Comparison of ENCODE assay signal across 23 cellular contexts in genomic region chr9:132439153-132439552, GRCh38. TPM values are rescaled to one million over a fixed set of nuclear protein-coding genes. Genes with fewer than 3 reads are reported as not detected.
"Had no signal": no experiment of that assay in that cellular context is flagged by ENCODE, and none has a peak within 500 bp of the region (broad histone marks: within the 10 kb centered on the region; RNA-seq: fewer than 3 reads in every experiment).

No MANE protein-coding gene starts in this region.

- H3K4me3 ChIP-seq: esophagus squamous epithelium, mucosa of descending colon, psoas muscle, right lobe of liver, tibial nerve, upper lobe of right lung had no signal

- FAIRE-seq: colon, keratinocyte had no signal

- H3K36me3 ChIP-seq: esophagus squamous epithelium, neutrophil, right lobe of liver, tibial nerve, upper lobe of right lung had no signal

- H3K27me3 ChIP-seq: right lobe of liver had no signal

- ATAC-seq: left colon; mucosa of descending colon; naive thymus-derived CD8-positive, alpha-beta T cell; psoas muscle; right lobe of liver; stimulated activated memory B cell treated with anti-CD40 and anti-IgM and Interleukin-4, amounts not matched to agents 10 μg/mL and 1 μg/mL and 100 μg/mL, for 72 hours; upper lobe of right lung had no signal

- H3K4me1 ChIP-seq: esophagus squamous epithelium, psoas muscle, right lobe of liver, tibial nerve, upper lobe of right lung had no signal

- DNase-seq: cerebellar nuclear complex; effector CD4-positive, alpha-beta T cell; endodermal cell; esophagus squamous epithelium; foreskin fibroblast; immature natural killer cell; left colon; mucosa of descending colon; naive thymus-derived CD8-positive, alpha-beta T cell; psoas muscle; retina; right lobe of liver; stimulated activated CD4-positive, alpha-beta T cell treated with anti-CD3 and anti-CD28 coated beads, Interleukin-4, amount 100 ng/mL, for 1 hour; stimulated activated CD8-positive, alpha-beta memory T cell treated with anti-CD3 and anti-CD28 coated beads, Interleukin-4, amount 100 ng/mL, for 48 hours; upper lobe of right lung had no signal

- H3K9me3 ChIP-seq: esophagus squamous epithelium, mucosa of descending colon, neutrophil, psoas muscle, right lobe of liver, tibial nerve, upper lobe of right lung had no signal

- H3K27ac ChIP-seq: esophagus squamous epithelium, neutrophil, psoas muscle, right lobe of liver, tibial nerve, upper lobe of right lung had no signal

RNA-seq across cellular contexts. Expression of gene CFAP77, which starts 29.1 kb away (rescaled TPM):
- total RNA-seq: esophagus squamous epithelium; left colon; liver; mucosa of descending colon; naive thymus-derived CD8-positive, alpha-beta T cell; psoas muscle; right lobe of liver; temporal lobe; upper lobe of right lung had no signal
- polyA plus RNA-seq: immature natural killer cell; keratinocyte; liver; naive thymus-derived CD8-positive, alpha-beta T cell; neural cell; psoas muscle had no signal
